8 cellular contexts compared by ENCODE assay signal in the genomic region with DNA sequence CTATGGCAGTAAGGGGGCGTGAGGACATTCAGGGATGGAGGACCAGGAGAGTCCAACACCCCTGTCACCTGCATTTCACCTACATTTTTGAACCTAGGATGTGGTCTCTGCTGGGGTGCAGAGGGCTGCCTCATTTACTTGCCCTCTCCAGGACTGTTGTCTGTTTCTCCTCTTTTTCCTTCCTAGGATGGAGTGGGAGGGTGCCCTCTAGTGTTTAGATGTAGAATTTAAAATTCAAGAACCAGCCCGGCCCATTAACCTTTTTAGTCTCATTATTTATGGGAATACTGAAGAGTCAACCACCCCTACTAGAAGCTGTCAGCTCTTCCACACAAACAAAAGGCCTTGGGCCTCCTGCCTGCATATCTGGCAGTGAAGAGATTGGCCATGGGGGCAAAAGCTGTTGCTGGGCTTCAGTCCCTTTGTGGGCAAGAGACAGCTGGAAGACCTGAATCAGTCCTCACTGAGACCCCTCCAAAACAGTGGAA. TPM values are rescaled to one million over a fixed set of nuclear protein-coding genes. Genes with fewer than 3 reads are reported as not detected.
DNase-seq lines count a peak whose midpoint lies in the region; ATAC-seq and TF ChIP-seq lines count a peak whose summit lies in the region.

No MANE protein-coding gene starts in this region.

- H3K4me3 ChIP-seq in fibroblast of the aortic adventitia (ENCODE audit: low read depth, low read length) (no peak overlapping the region), sigmoid colon (no peak overlapping the region)

- peak overlapping the region in 2 of 4 donors; percentile 7 to 37 for H3K27ac ChIP-seq in sigmoid colon

- peaks cover 0 to 19% (median 11%) of the 10 kb centered on the region in 3 donors for H3K27me3 ChIP-seq in sigmoid colon

- H3K9me3 Mint-ChIP-seq in IgD-negative memory B cell, result no peaks in the 10 kb centered on the region

- WGBS in sigmoid colon, 2 donors, result 34 to 45% methylated on average over 2 of the region's 2 CpGs

- TF ChIP-seq POLR2A in sigmoid colon (IDR thresholded peaks at IDR 0.05), result no peak

- DNase-seq in NOMO-1 treated with DMSO at 0.1 percent for 48 hours (lab: John Stamatoyannopoulos, UW; ENCODE audit: unreplicated experiment), result peak; percentile 24
- DNase-seq in NOMO-1 treated with dmso at 0.1 percent for 144 hours (lab: John Stamatoyannopoulos, UW; ENCODE audit: unreplicated experiment), result no peak
- DNase-seq in fibroblast of the aortic adventitia (ENCODE audit: low read depth), result peak; percentile 67
- DNase-seq in sigmoid colon, result no peak
- no peak for DNase-seq in effector CD4-positive, alpha-beta T cell

- TF ChIP-seq CTCF in fibroblast of the aortic adventitia (IDR thresholded peaks at IDR 0.05; ENCODE audit: insufficient read depth, low read length) (peak; percentile 64), sigmoid colon (IDR thresholded peaks at IDR 0.05) (peak; percentile 62 to 77 (median 64))

- intact Hi-C loops in sigmoid colon (cut with DNase I), result no loop called here

- peak overlapping the region in 1 of 4 donors; percentile 82 for H3K4me3 Mint-ChIP-seq in IgD-negative memory B cell

- H3K4me1 ChIP-seq in sigmoid colon, result peaks cover 0 to 48% (median 33%) of the 10 kb centered on the region in 4 donors

- no peaks in the 10 kb centered on the region for H3K9me3 ChIP-seq in sigmoid colon

- peaks cover 2% of the 10 kb centered on the region for H3K36me3 Mint-ChIP-seq in IgD-negative memory B cell

- ATAC-seq in SK-N-SH treated with all-trans-retinoic acid at 6 μM for 48 hours, result peak; percentile 17; the same call in 2 of the 3 replicates
- no peak for ATAC-seq in GM18870 (IDR thresholded peaks at IDR 0.05; ENCODE audit: unreplicated experiment)

- no peaks in the 10 kb centered on the region for H3K36me3 ChIP-seq in sigmoid colon

- peaks cover 3% of the 10 kb centered on the region for H3K27me3 Mint-ChIP-seq in IgD-negative memory B cell

- no peak for TF ChIP-seq EP300 in sigmoid colon (IDR thresholded peaks at IDR 0.05)

- peak overlapping the region in 2 of 3 donors; percentile 23 to 79 for H3K27ac Mint-ChIP-seq in IgD-negative memory B cell

- H3K4me1 Mint-ChIP-seq in IgD-negative memory B cell, result peaks cover 25 to 29% (median 28%) of the 10 kb centered on the region in 3 donors

TF ChIP-seq in SK-N-SH treated with all-trans-retinoic acid at 6 μM for 48 hours, 23 proteins besides CTCF, POLR2A, EP300 and RAD21:
- TF ChIP-seq ISL1 (CRISPR knock-in tag; IDR thresholded peaks at IDR 0.05) (no peak), GLIS3 (CRISPR knock-in tag; IDR thresholded peaks at IDR 0.05) (no peak), OSR1 (CRISPR knock-in tag; IDR thresholded peaks at IDR 0.05) (no peak), SNAI2 (CRISPR knock-in tag; IDR thresholded peaks at IDR 0.05) (no peak), ZFP30 (CRISPR knock-in tag; IDR thresholded peaks at IDR 0.05) (no peak), TCF4 (CRISPR knock-in tag; IDR thresholded peaks at IDR 0.05; ENCODE audit: borderline replicate concordance) (no peak), ZC3H10 (CRISPR knock-in tag; IDR thresholded peaks at IDR 0.05) (no peak), PPARA (CRISPR knock-in tag; IDR thresholded peaks at IDR 0.05; ENCODE audit: borderline replicate concordance) (no peak), BACH2 (CRISPR knock-in tag; IDR thresholded peaks at IDR 0.05; ENCODE audit: borderline replicate concordance) (no peak)
- TF ChIP-seq, protein P1, sequence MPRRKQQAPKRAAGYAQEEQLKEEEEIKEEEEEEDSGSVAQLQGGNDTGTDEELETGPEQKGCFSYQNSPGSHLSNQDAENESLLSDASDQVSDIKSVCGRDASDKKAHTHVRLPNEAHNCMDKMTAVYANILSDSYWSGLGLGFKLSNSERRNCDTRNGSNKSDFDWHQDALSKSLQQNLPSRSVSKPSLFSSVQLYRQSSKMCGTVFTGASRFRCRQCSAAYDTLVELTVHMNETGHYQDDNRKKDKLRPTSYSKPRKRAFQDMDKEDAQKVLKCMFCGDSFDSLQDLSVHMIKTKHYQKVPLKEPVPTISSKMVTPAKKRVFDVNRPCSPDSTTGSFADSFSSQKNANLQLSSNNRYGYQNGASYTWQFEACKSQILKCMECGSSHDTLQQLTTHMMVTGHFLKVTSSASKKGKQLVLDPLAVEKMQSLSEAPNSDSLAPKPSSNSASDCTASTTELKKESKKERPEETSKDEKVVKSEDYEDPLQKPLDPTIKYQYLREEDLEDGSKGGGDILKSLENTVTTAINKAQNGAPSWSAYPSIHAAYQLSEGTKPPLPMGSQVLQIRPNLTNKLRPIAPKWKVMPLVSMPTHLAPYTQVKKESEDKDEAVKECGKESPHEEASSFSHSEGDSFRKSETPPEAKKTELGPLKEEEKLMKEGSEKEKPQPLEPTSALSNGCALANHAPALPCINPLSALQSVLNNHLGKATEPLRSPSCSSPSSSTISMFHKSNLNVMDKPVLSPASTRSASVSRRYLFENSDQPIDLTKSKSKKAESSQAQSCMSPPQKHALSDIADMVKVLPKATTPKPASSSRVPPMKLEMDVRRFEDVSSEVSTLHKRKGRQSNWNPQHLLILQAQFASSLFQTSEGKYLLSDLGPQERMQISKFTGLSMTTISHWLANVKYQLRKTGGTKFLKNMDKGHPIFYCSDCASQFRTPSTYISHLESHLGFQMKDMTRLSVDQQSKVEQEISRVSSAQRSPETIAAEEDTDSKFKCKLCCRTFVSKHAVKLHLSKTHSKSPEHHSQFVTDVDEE (CRISPR knock-in tag; IDR thresholded peaks at IDR 0.05), result no peak
- TF ChIP-seq, protein P2, sequence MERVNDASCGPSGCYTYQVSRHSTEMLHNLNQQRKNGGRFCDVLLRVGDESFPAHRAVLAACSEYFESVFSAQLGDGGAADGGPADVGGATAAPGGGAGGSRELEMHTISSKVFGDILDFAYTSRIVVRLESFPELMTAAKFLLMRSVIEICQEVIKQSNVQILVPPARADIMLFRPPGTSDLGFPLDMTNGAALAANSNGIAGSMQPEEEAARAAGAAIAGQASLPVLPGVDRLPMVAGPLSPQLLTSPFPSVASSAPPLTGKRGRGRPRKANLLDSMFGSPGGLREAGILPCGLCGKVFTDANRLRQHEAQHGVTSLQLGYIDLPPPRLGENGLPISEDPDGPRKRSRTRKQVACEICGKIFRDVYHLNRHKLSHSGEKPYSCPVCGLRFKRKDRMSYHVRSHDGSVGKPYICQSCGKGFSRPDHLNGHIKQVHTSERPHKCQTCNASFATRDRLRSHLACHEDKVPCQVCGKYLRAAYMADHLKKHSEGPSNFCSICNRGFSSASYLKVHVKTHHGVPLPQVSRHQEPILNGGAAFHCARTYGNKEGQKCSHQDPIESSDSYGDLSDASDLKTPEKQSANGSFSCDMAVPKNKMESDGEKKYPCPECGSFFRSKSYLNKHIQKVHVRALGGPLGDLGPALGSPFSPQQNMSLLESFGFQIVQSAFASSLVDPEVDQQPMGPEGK (CRISPR knock-in tag; IDR thresholded peaks at IDR 0.05; ENCODE audit: borderline replicate concordance), result no peak

RNA-seq across cellular contexts. Expression of a gene that starts 2.5 kb away (rescaled TPM):
- polyA plus RNA-seq in IgD-negative memory B cell (35.7 TPM), sigmoid colon (10 to 100 TPM; 21.0 to 59.2 (median 25.0) TPM)
- total RNA-seq in fibroblast of the aortic adventitia (ENCODE audit: low replicate concordance) (18.6 and 20.8 TPM in 2 replicates), sigmoid colon (10 to 100 TPM; 35.3 to 44.1 (median 37.6) TPM)

RNA-seq across cellular contexts. Expression of a gene that starts 7.7 kb away (rescaled TPM):
- polyA plus RNA-seq in IgD-negative memory B cell (not detected), sigmoid colon (100 to 1,000 TPM; 255 to 280 (median 273) TPM)
- total RNA-seq in fibroblast of the aortic adventitia (ENCODE audit: low replicate concordance) (4.1 and 9.0 TPM in 2 replicates), sigmoid colon (10 to 100 TPM in 1 of 4 donors, 1 to 10 TPM in 3; 4.2 to 12.1 (median 7.2) TPM)

RNA-seq across cellular contexts. Expression of a gene that starts 26.7 kb away (rescaled TPM):
- polyA plus RNA-seq in IgD-negative memory B cell, result not detected
- not detected in 2 replicates for total RNA-seq in fibroblast of the aortic adventitia (ENCODE audit: low replicate concordance)
- under 1 TPM in 1 of 4 donors, not detected in 3; 0.33 TPM for total RNA-seq in sigmoid colon
- 1 to 10 TPM in 1 of 3 donors, under 1 TPM in 1, not detected in 1; 0.23 to 1.2 TPM for polyA plus RNA-seq in sigmoid colon

RNA-seq across cellular contexts. Expression of a gene that starts 30.7 kb away (rescaled TPM):
- polyA plus RNA-seq in IgD-negative memory B cell, result not detected
- total RNA-seq in fibroblast of the aortic adventitia (ENCODE audit: low replicate concordance), result 0.36 and 0.49 TPM in 2 replicates
- total RNA-seq in sigmoid colon, result under 1 TPM in 3 of 4 donors, not detected in 1; 0.49 to 0.71 (median 0.68) TPM
- polyA plus RNA-seq in sigmoid colon, result 1 to 10 TPM; 1.4 to 3.5 (median 3.0) TPM

RNA-seq across cellular contexts. Expression of a gene that starts 33.8 kb away (rescaled TPM):
- polyA plus RNA-seq in IgD-negative memory B cell, result not detected
- total RNA-seq in fibroblast of the aortic adventitia (ENCODE audit: low replicate concordance), result not detected in 2 replicates
- total RNA-seq in sigmoid colon, result 1 to 10 TPM; 2.8 to 5.4 (median 5.1) TPM
- 1 to 10 TPM; 1.2 to 2.4 (median 1.8) TPM for polyA plus RNA-seq in sigmoid colon

Comparison
In these comparisons a context has a peak if more than half of its experiments do, and no peak if none do; other contexts are left out.
1. DNase-seq: peak in NOMO-1 treated with DMSO at 0.1 percent for 48 hours (single experiment) and fibroblast of the aortic adventitia (single experiment); none in NOMO-1 treated with dmso at 0.1 percent for 144 hours (single experiment), sigmoid colon (single experiment) and effector CD4-positive, alpha-beta T cell (single experiment).